8 cellular contexts compared by ENCODE assay signal in genomic region chr7:92813390-92814024, GRCh38. TPM values are rescaled to one million over a fixed set of nuclear protein-coding genes. Genes with fewer than 3 reads are reported as not detected.
DNase-seq lines count a peak whose midpoint lies in the region; ATAC-seq and TF ChIP-seq lines count a peak whose summit lies in the region.

No MANE protein-coding gene starts in this region.

- H3K27ac Mint-ChIP-seq in endodermal cell: no peak overlapping the region

- H3K36me3 ChIP-seq in endodermal cell (ENCODE audit: control insufficient read depth, insufficient read depth, low read length): peaks cover 9% of the 10 kb centered on the region
- no peaks in the 10 kb centered on the region for H3K36me3 ChIP-seq in body of pancreas (replicated peaks in 1 of 2; ENCODE audit: insufficient read depth in 1 of 2, low read depth in 2 of 2)
- H3K36me3 ChIP-seq in PC-9 (ENCODE audit: low read depth): peaks cover 9% of the 10 kb centered on the region; the same call in 1 of the 2 replicates

- TF ChIP-seq CTCF in endodermal cell (conservative IDR thresholded peaks at IDR 0.05) (no peak), body of pancreas (IDR thresholded peaks at IDR 0.05) (no peak), PC-9 (conservative IDR thresholded peaks at IDR 0.05) (no peak)

- TF ChIP-seq POLR2A in body of pancreas (IDR thresholded peaks at IDR 0.05): no peak

- peak; percentile 69 for ATAC-seq in HG02759 (IDR thresholded peaks at IDR 0.05; ENCODE audit: unreplicated experiment)
- no peak for ATAC-seq in body of pancreas

- H3K4me1 Mint-ChIP-seq in endodermal cell: peaks cover 10% of the 10 kb centered on the region

- peaks cover 25% of the 10 kb centered on the region for H3K9me3 ChIP-seq in endodermal cell (ENCODE audit: control insufficient read depth, low read length)
- no peaks in the 10 kb centered on the region for H3K9me3 ChIP-seq in body of pancreas
- peaks cover 6% of the 10 kb centered on the region; the same call in 1 of the 2 replicates for H3K9me3 ChIP-seq in PC-9 (ENCODE audit: insufficient read depth, low read depth)

- H3K9ac ChIP-seq in endodermal cell (ENCODE audit: extremely low read depth, low read length, poor library complexity, severe bottlenecking): no peak overlapping the region

- peaks cover 13% of the 10 kb centered on the region for H3F3A ChIP-seq in PC-9 (ENCODE audit: insufficient read depth, low read depth)

- intact Hi-C loops in body of pancreas (cut with DNase I) (no loop called here), PC-9 (cut with micrococcal nuclease; ENCODE audit: unreplicated experiment) (no loop called here)

- H3K27me3 Mint-ChIP-seq in endodermal cell (ENCODE audit: insufficient read depth): no peaks in the 10 kb centered on the region

- H3K9me2 ChIP-seq in PC-9 (ENCODE audit: insufficient read depth): no peaks in the 10 kb centered on the region

- POLR2A ChIA-PET in PC-9 (lab: Charles Lee; ENCODE audit: unreplicated experiment): interaction anchor here (1.0 kb wide), 1 partner anchor 14 kb away, joined by 4 read pairs; no protein-coding TSS in a partner anchor

- 67 to 75% methylated on average over 3 to 4 of the region's 4 CpGs for WGBS in endodermal cell (ENCODE audit: insufficient coverage in 1 of 2, insufficient read length in 1 of 2), 2 experiments
- 39 to 45% methylated on average over 4 of the region's 4 CpGs for WGBS in body of pancreas, 2 donors

- H3K4me3 ChIP-seq in endodermal cell (ENCODE audit: low read length) (no peak overlapping the region), body of pancreas (no peak overlapping the region), PC-9 (no peak overlapping the region)

- no peak overlapping the region for H2AFZ ChIP-seq in PC-9

- H4K20me1 ChIP-seq in PC-9 (ENCODE audit: insufficient read depth): no peaks in the 10 kb centered on the region

- H3K4me1 ChIP-seq in endodermal cell (ENCODE audit: control insufficient read depth, insufficient read depth, low read length) (no peaks in the 10 kb centered on the region), body of pancreas (peaks cover 14% of the 10 kb centered on the region), PC-9 (replicated peaks; ENCODE audit: insufficient read depth) (peaks cover 21% of the 10 kb centered on the region)

- H3K79me2 ChIP-seq in PC-9 (ENCODE audit: low read depth): peaks cover 73% of the 10 kb centered on the region

- H3K9me3 Mint-ChIP-seq in endodermal cell: peaks cover 10% of the 10 kb centered on the region

- CTCF ChIA-PET in PC-9 (lab: Charles Lee): no interaction called here

- H3K27me3 ChIP-seq in endodermal cell (ENCODE audit: control insufficient read depth, insufficient read depth, low read length, poor library complexity, severe bottlenecking): no peaks in the 10 kb centered on the region
- H3K27me3 ChIP-seq in body of pancreas: no peaks in the 10 kb centered on the region
- no peaks in the 10 kb centered on the region for H3K27me3 ChIP-seq in PC-9 (ENCODE audit: insufficient read depth, low read depth)

- H3K27ac ChIP-seq in endodermal cell (ENCODE audit: low read depth, low read length) (peak overlapping the region; percentile 42), body of pancreas (no peak overlapping the region), PC-9 (no peak overlapping the region)

- no peak overlapping the region for H3K4me3 Mint-ChIP-seq in endodermal cell

- peaks cover 6% of the 10 kb centered on the region for H3K36me3 Mint-ChIP-seq in endodermal cell (ENCODE audit: low read depth)

- H3K4me2 ChIP-seq in PC-9: no peak overlapping the region

- DNase-seq in DMS53 (lab: John Stamatoyannopoulos, UW): peak; percentile 36
- DNase-seq in DMS53 treated with DMSO at 0.1 percent for 48 hours (lab: John Stamatoyannopoulos, UW; ENCODE audit: unreplicated experiment): no peak
- peak; percentile 16 for DNase-seq in NCI-H69 (lab: John Stamatoyannopoulos, UW)
- DNase-seq in endodermal cell: no peak
- DNase-seq in body of pancreas: no peak
- no peak for DNase-seq in activated gamma-delta T cell treated with Interleukin-2 at 50 U/mL for 16 hours
- no peak for DNase-seq in PC-9

- no TSS peak for BruUV-seq in PC-9 (replicated peaks; lab: Mats Ljungman, UMichigan)

RNA-seq across cellular contexts. Expression of gene CDK6, which starts 22.9 kb away (rescaled TPM):
- total RNA-seq in endodermal cell (10 to 100 TPM; 28.5 to 36.6 TPM), body of pancreas (10 to 100 TPM; 32.6 to 35.0 TPM), PC-9 (2021) (49.5 and 52.2 TPM in 2 replicates)
- polyA plus RNA-seq in endodermal cell (2013, experiment 1 of 2): 26.4 TPM
- 28.0 TPM for polyA plus RNA-seq in endodermal cell (2013, experiment 2 of 2)

Comparison
In these comparisons a context has a peak if more than half of its experiments do, and no peak if none do; other contexts are left out.
1. DNase-seq: peak in DMS53 (single experiment) and NCI-H69 (single experiment); none in DMS53 treated with DMSO at 0.1 percent for 48 hours (single experiment), endodermal cell (single experiment), body of pancreas (0 of 4), activated gamma-delta T cell treated with Interleukin-2 at 50 U/mL for 16 hours (single experiment) and PC-9 (0 of 2).